1 cellular context compared by ENCODE assay signal in genomic region chr11:112073941-112074811, GRCh38.
TF ChIP-seq lines count a peak whose summit lies in the region.

TSS of gene NKAPD1 (plus strand) at chr11:112074299. CDS start at chr11:112075575, 1,276 bp downstream.
TSS of gene PIH1D2 (minus strand) at chr11:112074017. CDS start at chr11:112073174, 843 bp downstream.

TF ChIP-seq in GM12878, 131 proteins besides CTCF, POLR2A, EP300 and RAD21 (continued from another document and continues in another):
- TF ChIP-seq ZNF687 (IDR thresholded peaks at IDR 0.05) (no peak), ZBTB4 (CRISPR knock-in tag; IDR thresholded peaks at IDR 0.05) (no peak), DPF2 (IDR thresholded peaks at IDR 0.05) (peak; percentile 46; the same call in 1 of the 2 replicates), SUZ12 (IDR thresholded peaks at IDR 0.05; ENCODE audit: unreplicated experiment) (no peak), NFIC (IDR thresholded peaks at IDR 0.05; ENCODE audit: low read depth, low read length) (peak; percentile 58; the same call in 1 of the 2 replicates), SIN3A (IDR thresholded peaks at IDR 0.05; ENCODE audit: low read depth, low read length) (peak; percentile 86), SREBF2 (IDR thresholded peaks at IDR 0.05; ENCODE audit: low read length) (peak; percentile 35; the same call in 1 of the 2 replicates), ATF2 (IDR thresholded peaks at IDR 0.05; ENCODE audit: low read length) (peak; percentile 37; the same call in 1 of the 2 replicates), TCF7 (IDR thresholded peaks at IDR 0.05; ENCODE audit: borderline replicate concordance) (peak; percentile 76), ZBTB40 (IDR thresholded peaks at IDR 0.05; ENCODE audit: borderline replicate concordance) (peak; percentile 100), SPI1 (IDR thresholded peaks at IDR 0.05; ENCODE audit: borderline replicate concordance, insufficient read depth, low read depth, low read length) (no peak; the same call in 1 of the 2 replicates), BRCA1 (IDR thresholded peaks at IDR 0.05; ENCODE audit: low read depth, low read length) (no peak), STAT3 (IDR thresholded peaks at IDR 0.05; ENCODE audit: low read depth, low read length) (no peak), MTA2 (IDR thresholded peaks at IDR 0.05; ENCODE audit: low read depth) (no peak), ZBTB33 (IDR thresholded peaks at IDR 0.05) (peak; percentile 64; the same call in 1 of the 2 replicates), BCL11A (IDR thresholded peaks at IDR 0.05; ENCODE audit: low read depth, low read length) (no peak), ZSCAN29 (IDR thresholded peaks at IDR 0.05) (peak; percentile 84; the same call in 1 of the 2 replicates), NFXL1 (IDR thresholded peaks at IDR 0.05; ENCODE audit: borderline replicate concordance) (no peak), NR2C2 (IDR thresholded peaks at IDR 0.05; ENCODE audit: borderline replicate concordance, control insufficient read depth, insufficient read length, low read depth) (no peak), JUNB (IDR thresholded peaks at IDR 0.05) (no peak), TCF12 (IDR thresholded peaks at IDR 0.05; ENCODE audit: low read depth, low read length) (no peak), ZBED1 (IDR thresholded peaks at IDR 0.05; ENCODE audit: borderline replicate concordance) (no peak), SMC3 (IDR thresholded peaks at IDR 0.05; ENCODE audit: borderline replicate concordance, low read length) (no peak), ETV6 (conservative IDR thresholded peaks at IDR 0.05 in 1 of 2, IDR thresholded peaks at IDR 0.05 in 1 of 2; ENCODE audit: borderline replicate concordance in 1 of 2, low read depth in 1 of 2) (peak in 1 of 2 experiments; percentile 51; a peak in 1 of 4 replicates), IRF5 (IDR thresholded peaks at IDR 0.05; ENCODE audit: borderline replicate concordance) (no peak), USF1 (IDR thresholded peaks at IDR 0.05; ENCODE audit: borderline replicate concordance, extremely low read length, insufficient read depth, low read depth, low read length) (no peak), SREBF1 (IDR thresholded peaks at IDR 0.05; ENCODE audit: low read length) (no peak), HDGF (IDR thresholded peaks at IDR 0.05) (no peak), ZNF274 (IDR thresholded peaks at IDR 0.05; ENCODE audit: insufficient read depth, insufficient read length) (no peak), SP1 (IDR thresholded peaks at IDR 0.05; ENCODE audit: low read depth, low read length) (peak; percentile 46), MYC (IDR thresholded peaks at IDR 0.05; ENCODE audit: insufficient read depth, insufficient read length, insufficient replicate concordance, low read length, severe bottlenecking) (peak; percentile 39), NRF1 (conservative IDR thresholded peaks at IDR 0.05; ENCODE audit: low read depth, low read length) (no peak), BHLHE40 (IDR thresholded peaks at IDR 0.05; ENCODE audit: borderline replicate concordance in 1 of 2, low read depth in 2 of 2, low read length in 1 of 2) (peak in 1 of 2 experiments; percentile 43; a peak in 3 of 4 replicates), POU2F2 (IDR thresholded peaks at IDR 0.05; ENCODE audit: borderline replicate concordance, low read depth, low read length) (no peak), TCF3 (IDR thresholded peaks at IDR 0.05; ENCODE audit: borderline replicate concordance, insufficient read depth, low read depth, low read length) (no peak), FOS (IDR thresholded peaks at IDR 0.05; ENCODE audit: borderline replicate concordance, extremely low read depth, insufficient read length) (no peak), E2F8 (IDR thresholded peaks at IDR 0.05; ENCODE audit: low read depth, partially characterized antibody) (peak; percentile 99), ZNF622 (IDR thresholded peaks at IDR 0.05) (no peak), ZNF207 (IDR thresholded peaks at IDR 0.05; ENCODE audit: borderline replicate concordance) (peak; percentile 99)
